Comparison of ENCODE assay signal across 34 cellular contexts in the genomic region with DNA sequence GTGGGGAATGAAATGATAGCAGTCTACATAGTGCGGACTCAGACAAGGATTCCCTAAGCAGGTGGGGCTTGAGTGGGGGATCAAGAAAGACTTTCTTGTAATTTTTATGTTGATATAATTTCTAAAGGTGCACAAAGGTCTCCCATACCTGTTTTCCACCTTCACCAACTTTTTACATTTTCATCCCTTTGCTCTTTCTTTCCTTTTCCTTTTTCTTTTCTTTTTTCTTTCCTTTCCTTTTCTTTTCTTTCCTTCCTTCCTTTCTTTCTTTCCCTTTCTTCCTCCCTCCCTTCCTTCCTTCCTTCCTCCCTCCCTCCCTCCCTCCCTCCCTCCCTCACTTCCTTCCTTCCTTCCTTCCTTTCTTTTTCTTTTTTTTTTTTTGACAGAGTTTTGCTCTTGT. TPM values are rescaled to one million over a fixed set of nuclear protein-coding genes. Genes with fewer than 3 reads are reported as not detected.
"Had no signal": no experiment of that assay in that cellular context is flagged by ENCODE, and none has a peak within 500 bp of the region (broad histone marks: within the 10 kb centered on the region; RNA-seq: fewer than 3 reads in every experiment).

No MANE protein-coding gene starts in this region.

- ATAC-seq: activated naive CD4-positive, alpha-beta T cell treated with anti-CD3 and anti-CD28 coated beads, Interleukin-2, amount 50 U/mL, for 72 hours; activated naive CD8-positive, alpha-beta T cell treated with anti-CD3 and anti-CD28 coated beads, Interleukin-2, amount 50 U/mL, for 24 hours; activated T-cell treated with anti-CD3 and anti-CD28 coated beads, Interleukin-2, amount 50 U/mL, for 4 hours; activated T-cell treated with anti-CD3 and anti-CD28 coated beads, Interleukin-2, amount 50 U/mL, for 72 hours; activated T-helper 17 cell treated with anti-CD3 and anti-CD28 coated beads, Interleukin-2, amount 50 U/mL, for 72 hours; body of pancreas had no signal

- H3K36me3 ChIP-seq: adrenal gland, ascending aorta, brain microvascular endothelial cell, breast epithelium, cardiac muscle cell had no signal

- H3K4me1 ChIP-seq: adrenal gland, ascending aorta, body of pancreas, breast epithelium had no signal

- H3K4me3 ChIP-seq: adrenal gland, ascending aorta, body of pancreas, breast epithelium, cardiac muscle cell had no signal

- H3K27me3 ChIP-seq: adrenal gland, ascending aorta, body of pancreas, brain microvascular endothelial cell, breast epithelium had no signal

- H3K27ac ChIP-seq: adrenal gland, ascending aorta, body of pancreas, brain microvascular endothelial cell, breast epithelium, cardiac muscle cell had no signal

- FAIRE-seq: astrocyte, bronchial epithelial cell had no signal

- DNase-seq: activated effector memory CD4-positive, alpha-beta T cell treated with anti-CD3 and anti-CD28 coated beads, Interleukin-2, amount 50 U/mL, for 16 hours; activated effector memory CD4-positive, alpha-beta T cell treated with Interleukin-2 at 50 U/mL for 16 hours; activated gamma-delta T cell; activated gamma-delta T cell treated with Interleukin-2 at 50 U/mL for 16 hours; activated naive CD4-positive, alpha-beta T cell; activated naive CD4-positive, alpha-beta T cell treated with anti-CD3 and anti-CD28 coated beads for 36 hours; activated naive CD4-positive, alpha-beta T cell treated with anti-CD3 and anti-CD28 coated beads, Interleukin-2, amount 10 ng/mL, durations not matched to agents 7 days and 5 days; activated naive CD4-positive, alpha-beta T cell treated with anti-CD3 and anti-CD28 coated beads, Interleukin-2, amount 50 U/mL, for 16 hours; activated naive CD4-positive, alpha-beta T cell treated with Interleukin-2 at 50 U/mL for 16 hours; activated naive CD8-positive, alpha-beta T cell treated with anti-CD3 and anti-CD28 coated beads for 36 hours; activated naive CD8-positive, alpha-beta T cell treated with anti-CD3 and anti-CD28 coated beads, Interleukin-2, amount 10 ng/mL, durations not matched to agents 7 days and 5 days; activated naive CD8-positive, alpha-beta T cell treated with anti-CD3 and anti-CD28 coated beads, Interleukin-2, amount 50 U/mL, for 24 hours; activated T-cell treated with anti-CD3 and anti-CD28 coated beads, Interleukin-2, amount 50 U/mL, for 1 hour; activated T-cell treated with anti-CD3 and anti-CD28 coated beads, Interleukin-2, amount 50 U/mL, for 24 hours; activated T-cell treated with anti-CD3 and anti-CD28 coated beads, Interleukin-2, amount 50 U/mL, for 4 hours; activated T-cell treated with anti-CD3 and anti-CD28 coated beads, Interleukin-2, amount 50 U/mL, for 48 hours; activated T-cell treated with anti-CD3 and anti-CD28 coated beads, Interleukin-2, amount 50 U/mL, for 72 hours; adrenal gland; amniotic stem cell; amygdala; anterior cingulate cortex; aorta; body of pancreas; brain microvascular endothelial cell; caudate nucleus; central memory CD4-positive, alpha-beta T cell; cerebellar nuclear complex had no signal

- H3K9me3 ChIP-seq: adrenal gland, ascending aorta, body of pancreas, breast epithelium had no signal

RNA-seq across cellular contexts. Expression of gene TRMT61B, which starts 10.1 kb away (rescaled TPM):
- total RNA-seq: ascending aorta had no signal
